Comparison of ENCODE assay signal across 19 cellular contexts in the genomic region with DNA sequence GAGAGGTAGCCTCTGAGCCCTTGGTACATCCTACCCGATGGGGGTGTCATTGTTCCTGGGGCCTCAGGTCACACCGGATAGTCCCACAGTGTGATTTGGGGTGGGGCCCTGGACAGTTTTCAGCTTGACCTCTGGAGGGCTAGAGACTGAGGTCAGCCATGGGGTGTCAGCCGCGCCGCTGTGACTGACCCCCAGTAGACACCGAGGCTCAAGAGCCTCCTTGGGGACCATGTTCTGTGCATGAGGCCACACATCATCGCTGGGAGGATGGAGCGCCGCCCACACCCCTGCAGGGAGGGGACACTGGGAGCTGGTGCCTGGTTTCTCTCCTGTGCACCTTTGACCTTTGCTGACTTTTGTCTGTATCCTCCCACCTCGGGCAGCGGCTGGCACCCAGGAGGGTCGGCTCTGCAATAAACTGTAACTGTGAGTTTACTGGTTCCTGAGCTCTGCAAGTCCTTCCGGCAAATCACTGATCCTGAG. TPM values are rescaled to one million over a fixed set of nuclear protein-coding genes. Genes with fewer than 3 reads are reported as not detected.
DNase-seq lines count a peak whose midpoint lies in the region; ATAC-seq and TF ChIP-seq lines count a peak whose summit lies in the region.
"Had no signal": no experiment of that assay in that cellular context is flagged by ENCODE, and none has a peak within 500 bp of the region (broad histone marks: within the 10 kb centered on the region; RNA-seq: fewer than 3 reads in every experiment).

No MANE protein-coding gene starts in this region.

- no CpG with 5 or more reads among the region's 13 CpGs for WGBS in neuronal stem cell (ENCODE audit: extremely low coverage in 2 of 2, insufficient read length in 2 of 2, insufficient replicate concordance in 1 of 2), 2 donors

- DNase-seq in activated naive CD4-positive, alpha-beta T cell treated with anti-CD3 and anti-CD28 coated beads for 36 hours, result no peak
- no peak for DNase-seq in activated naive CD4-positive, alpha-beta T cell (lab: John Stamatoyannopoulos, UW)
- DNase-seq in CD14-positive monocyte (ENCODE audit: low spot score) (no peak), neuronal stem cell (ENCODE audit: low spot score) (no peak)
- no peak for DNase-seq in activated CD4-positive, alpha-beta T cell treated with anti-CD3 and anti-CD28 coated beads, Interleukin-2, amount 50 U/mL, for 4 hours
- DNase-seq: Calu3, DMS53, HCEC 1CT, KBM-7, NCI-H1417 treated with DMSO at 0.1 percent for 48 hours, NCI-H1930, NCI-H2171, NCI-H446 treated with DMSO at 0.1 percent for 48 hours, SJCRH30 had no signal

- H4K8ac ChIP-seq in neuronal stem cell (ENCODE audit: low read depth, low read length), result no peak overlapping the region

- H3K79me1 ChIP-seq in neuronal stem cell (ENCODE audit: low read depth, low read length), result no peaks in the 10 kb centered on the region

- H3K27me3 Mint-ChIP-seq in activated naive CD4-positive, alpha-beta T cell treated with anti-CD3 and anti-CD28 coated beads for 36 hours (ENCODE audit: low read depth), result no peaks in the 10 kb centered on the region
- no peaks in the 10 kb centered on the region for H3K27me3 Mint-ChIP-seq in CD14-positive monocyte (ENCODE audit: low read depth in 3 of 3)
- no peaks in the 10 kb centered on the region for H3K27me3 Mint-ChIP-seq in dendritic cell treated with granulocyte-macrophage colony-stimulating factor and Interleukin-4, amounts not matched to agents 40 ng/mL and 50 ng/mL, for 4 days
- H3K27me3 Mint-ChIP-seq: CD4-positive, CD25-positive, alpha-beta regulatory T cell had no signal

- ATAC-seq in GM18505 (IDR thresholded peaks at IDR 0.05; ENCODE audit: unreplicated experiment) (no peak), GM19455 (IDR thresholded peaks at IDR 0.05; ENCODE audit: unreplicated experiment) (no peak)

- H3K27ac Mint-ChIP-seq in activated naive CD4-positive, alpha-beta T cell treated with anti-CD3 and anti-CD28 coated beads for 36 hours, result peak overlapping the region; percentile 41
- peak overlapping the region in 6 of 7 donors; percentile 47 to 86 (median 66) for H3K27ac Mint-ChIP-seq in CD14-positive monocyte
- peak overlapping the region; percentile 60 for H3K27ac Mint-ChIP-seq in dendritic cell treated with granulocyte-macrophage colony-stimulating factor and Interleukin-4, amounts not matched to agents 40 ng/mL and 50 ng/mL, for 4 days
- H3K27ac Mint-ChIP-seq: CD4-positive, CD25-positive, alpha-beta regulatory T cell had no signal

- H3K36me3 ChIP-seq in neuronal stem cell (replicated peaks in 1 of 2; ENCODE audit: control insufficient read depth in 2 of 2, insufficient read depth in 2 of 2, low read length in 2 of 2), result no peaks in the 10 kb centered on the region

- H3K4me1 ChIP-seq in neuronal stem cell (ENCODE audit: control insufficient read depth in 2 of 2, insufficient read depth in 1 of 2, low read depth in 1 of 2, low read length in 2 of 2), result peaks cover 0 to 10% of the 10 kb centered on the region in 2 donors
- H3K4me1 ChIP-seq: SJCRH30 had no signal

- H3K9me3 Mint-ChIP-seq in activated naive CD4-positive, alpha-beta T cell treated with anti-CD3 and anti-CD28 coated beads for 36 hours, result no peaks in the 10 kb centered on the region
- H3K9me3 Mint-ChIP-seq in CD14-positive monocyte, result peaks cover 0 to 3% (median 0%) of the 10 kb centered on the region in 7 donors
- H3K9me3 Mint-ChIP-seq in dendritic cell treated with granulocyte-macrophage colony-stimulating factor and Interleukin-4, amounts not matched to agents 40 ng/mL and 50 ng/mL, for 4 days, result no peaks in the 10 kb centered on the region

- peak overlapping the region; percentile 71 for H2AK5ac ChIP-seq in neuronal stem cell (ENCODE audit: low read depth, low read length)

- no peak overlapping the region for H3K9ac ChIP-seq in neuronal stem cell (ENCODE audit: low read depth, low read length, poor library complexity)

- H3K4me1 Mint-ChIP-seq in activated naive CD4-positive, alpha-beta T cell treated with anti-CD3 and anti-CD28 coated beads for 36 hours (ENCODE audit: low read depth), result peaks cover 9% of the 10 kb centered on the region
- peaks cover 30% of the 10 kb centered on the region for H3K4me1 Mint-ChIP-seq in CD14-positive monocyte
- peaks cover 81% of the 10 kb centered on the region for H3K4me1 Mint-ChIP-seq in dendritic cell treated with granulocyte-macrophage colony-stimulating factor and Interleukin-4, amounts not matched to agents 40 ng/mL and 50 ng/mL, for 4 days (ENCODE audit: low read depth)

- H3K23ac ChIP-seq in neuronal stem cell (ENCODE audit: low read depth, low read length, poor library complexity), result peak overlapping the region; percentile 80

- no peak overlapping the region for H3K4ac ChIP-seq in neuronal stem cell (ENCODE audit: low read length)

- peak overlapping the region; percentile 45 for H3K18ac ChIP-seq in neuronal stem cell (ENCODE audit: low read length)

- no peak overlapping the region for H2AFZ ChIP-seq in neuronal stem cell (ENCODE audit: low read length)

- no peak overlapping the region for H3K14ac ChIP-seq in neuronal stem cell (ENCODE audit: low read length)

- peaks cover 0 to 11% of the 10 kb centered on the region in 2 donors for H3K9me3 ChIP-seq in neuronal stem cell (replicated peaks in 1 of 2; ENCODE audit: control insufficient read depth in 2 of 2, insufficient read depth in 1 of 2, low read depth in 1 of 2, low read length in 2 of 2)
- H3K9me3 ChIP-seq: SJCRH30 had no signal

- H3K36me3 Mint-ChIP-seq in activated naive CD4-positive, alpha-beta T cell treated with anti-CD3 and anti-CD28 coated beads for 36 hours (ENCODE audit: low read depth), result peaks cover 40% of the 10 kb centered on the region
- H3K36me3 Mint-ChIP-seq in CD14-positive monocyte, result peaks cover 72 to 99% of the 10 kb centered on the region in 2 donors
- peaks cover 100% of the 10 kb centered on the region for H3K36me3 Mint-ChIP-seq in dendritic cell treated with granulocyte-macrophage colony-stimulating factor and Interleukin-4, amounts not matched to agents 40 ng/mL and 50 ng/mL, for 4 days (ENCODE audit: low read depth)

- H3K4me3 Mint-ChIP-seq in activated naive CD4-positive, alpha-beta T cell treated with anti-CD3 and anti-CD28 coated beads for 36 hours, result no peak overlapping the region
- no peak overlapping the region for H3K4me3 Mint-ChIP-seq in CD14-positive monocyte
- no peak overlapping the region for H3K4me3 Mint-ChIP-seq in dendritic cell treated with granulocyte-macrophage colony-stimulating factor and Interleukin-4, amounts not matched to agents 40 ng/mL and 50 ng/mL, for 4 days
- H3K4me3 Mint-ChIP-seq: CD4-positive, CD25-positive, alpha-beta regulatory T cell had no signal

- no peak for TF ChIP-seq POLR2A in GM18505 (IDR thresholded peaks at IDR 0.05; ENCODE audit: borderline replicate concordance, extremely low read depth, insufficient read depth, insufficient read length)

- TF ChIP-seq CTCF in CD14-positive monocyte (IDR thresholded peaks at IDR 0.05), result no peak

- no peak overlapping the region for H2BK120ac ChIP-seq in neuronal stem cell (ENCODE audit: low read depth, low read length)

- no peak overlapping the region for H4K91ac ChIP-seq in neuronal stem cell (ENCODE audit: low read depth, low read length, poor library complexity)

- H2BK12ac ChIP-seq in neuronal stem cell (ENCODE audit: low read length), result peak overlapping the region; percentile 30

- no peak overlapping the region for H3K27ac ChIP-seq in neuronal stem cell (replicated peaks; ENCODE audit: low read length)
- H3K27ac ChIP-seq: SJCRH30 had no signal

- CTCF ChIA-PET in activated naive CD4-positive, alpha-beta T cell treated with anti-CD3 and anti-CD28 coated beads for 36 hours (lab: Charles Lee), result interaction anchor here (1.2 to 1.6 kb wide), 2 partner anchors 22 to 52 kb away, joined by 3 read pairs; no protein-coding TSS in a partner anchor

- intact Hi-C loops in activated naive CD4-positive, alpha-beta T cell treated with anti-CD3 and anti-CD28 coated beads for 36 hours (cut with micrococcal nuclease), result no loop called here
- intact Hi-C loops in CD14-positive monocyte (cut with micrococcal nuclease), result no loop called here
- intact Hi-C loops in dendritic cell treated with granulocyte-macrophage colony-stimulating factor and Interleukin-4, amounts not matched to agents 40 ng/mL and 50 ng/mL, for 4 days (cut with micrococcal nuclease), result loop anchor here (5.0 kb wide), 1 partner anchor 34 kb away; no protein-coding TSS in a partner anchor

- H3K4me2 ChIP-seq in neuronal stem cell (ENCODE audit: insufficient read depth, low read length, poor library complexity, severe bottlenecking), result no peak overlapping the region

- H3K4me3 ChIP-seq in neuronal stem cell (ENCODE audit: low read length in 2 of 2), result no peak overlapping the region
- H3K4me3 ChIP-seq: SJCRH30 had no signal

- peak overlapping the region; percentile 87 for H2BK5ac ChIP-seq in neuronal stem cell (ENCODE audit: low read length)

- H3K27me3 ChIP-seq in neuronal stem cell (ENCODE audit: control insufficient read depth in 3 of 3, insufficient read depth in 3 of 3, low read depth in 1 of 3, low read length in 3 of 3), result peaks cover 0 to 38% (median 2%) of the 10 kb centered on the region in 3 experiments
- H3K27me3 ChIP-seq: SJCRH30 had no signal

- no peak overlapping the region for H2BK15ac ChIP-seq in neuronal stem cell (ENCODE audit: low read length)

RNA-seq across cellular contexts. Expression of a gene that starts 22.6 kb away (rescaled TPM):
- total RNA-seq in activated naive CD4-positive, alpha-beta T cell treated with anti-CD3 and anti-CD28 coated beads for 36 hours, result 100 to 1,000 TPM; 182 to 185 TPM
- 1,000 to 10,000 TPM; 1,470 to 1,628 TPM for polyA plus RNA-seq in CD14-positive monocyte
- polyA plus RNA-seq in neuronal stem cell (2013, experiment 1 of 2), result 0.06 TPM
- 0.12 TPM for polyA plus RNA-seq in neuronal stem cell (2013, experiment 2 of 2)
- total RNA-seq: RPMI7951 had no signal

RNA-seq across cellular contexts. Expression of a gene that starts 24.6 kb away (rescaled TPM):
- total RNA-seq in activated naive CD4-positive, alpha-beta T cell treated with anti-CD3 and anti-CD28 coated beads for 36 hours, result 10 to 100 TPM; 37.6 to 38.5 TPM
- 100 to 1,000 TPM; 206 to 238 TPM for polyA plus RNA-seq in CD14-positive monocyte
- 134 TPM for polyA plus RNA-seq in neuronal stem cell (2013, experiment 1 of 2)
- polyA plus RNA-seq in neuronal stem cell (2013, experiment 2 of 2), result 131 TPM

RNA-seq across cellular contexts. Expression of a gene that starts 41.8 kb away (rescaled TPM):
- 10 to 100 TPM; 61.8 to 63.4 TPM for total RNA-seq in activated naive CD4-positive, alpha-beta T cell treated with anti-CD3 and anti-CD28 coated beads for 36 hours
- 1 to 10 TPM; 7.5 to 9.0 TPM for polyA plus RNA-seq in CD14-positive monocyte
- 17.0 TPM for polyA plus RNA-seq in neuronal stem cell (2013, experiment 1 of 2)
- 16.6 TPM for polyA plus RNA-seq in neuronal stem cell (2013, experiment 2 of 2)
